In the genomic region with DNA sequence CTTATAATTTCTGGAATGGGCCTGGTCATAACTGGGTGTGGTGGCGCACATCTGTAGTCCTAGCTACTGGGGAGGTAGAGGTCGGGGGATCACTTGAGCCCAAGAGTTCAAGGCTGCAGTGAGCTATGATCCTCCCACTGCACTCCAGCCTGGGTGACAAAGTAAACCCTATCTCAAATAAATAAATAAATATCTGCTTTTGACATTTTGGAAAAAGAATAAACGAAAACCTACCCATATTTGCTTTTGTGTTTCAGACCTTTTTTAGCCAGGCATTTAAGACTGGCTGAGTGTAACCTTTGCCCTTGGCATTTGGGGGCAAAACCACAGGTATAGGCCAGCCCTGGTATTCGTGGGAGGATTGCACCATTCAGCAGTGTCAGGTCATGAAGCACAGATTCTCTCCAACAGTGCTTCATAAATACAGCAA, we compare ENCODE assay signal across 25 cellular contexts. TPM values are rescaled to one million over a fixed set of nuclear protein-coding genes. Genes with fewer than 3 reads are reported as not detected.
A peak's percentile ranks its signal among the peaks of the same experiment; 100 is the strongest.
DNase-seq lines count a peak whose midpoint lies in the region; ATAC-seq, FAIRE-seq and TF ChIP-seq lines count a peak whose summit lies in the region.
"Had no signal": no experiment of that assay in that cellular context is flagged by ENCODE, and none has a peak within 500 bp of the region (broad histone marks: within the 10 kb centered on the region; RNA-seq: fewer than 3 reads in every experiment).

No MANE protein-coding gene starts in this region.

- no peaks in the 10 kb centered on the region for H4K20me1 ChIP-seq in HepG2 (ENCODE audit: insufficient read depth, low read length)
- H4K20me1 ChIP-seq: BLaER1 treated with 17β-estradiol and CSF1 and Interleukin-3, amounts not matched to agents 10 nM and 100 nM had no signal

- no peak overlapping the region for H3K4me3 Mint-ChIP-seq in activated naive CD8-positive, alpha-beta T cell treated with anti-CD3 and anti-CD28 coated beads, Interleukin-2, amount 50 U/mL, for 24 hours
- no peak overlapping the region for H3K4me3 Mint-ChIP-seq in activated naive CD8-positive, alpha-beta T cell treated with anti-CD3 and anti-CD28 coated beads for 36 hours
- H3K4me3 Mint-ChIP-seq: CD14-positive monocyte; CD4-positive, alpha-beta T cell; CD8-positive, alpha-beta memory T cell; GM23338; H9 had no signal

- no peak for FAIRE-seq in HepG2 (lab: Jason Lieb, UNC)
- FAIRE-seq: A549, D721Med, GM12878, GM19239 had no signal

- peaks cover 54% of the 10 kb centered on the region for H3K4me1 ChIP-seq in HepG2 (ENCODE audit: insufficient read depth, low read length)
- H3K4me1 ChIP-seq: A549, BE2C had no signal

- no peak overlapping the region for H3K9ac ChIP-seq in HepG2 (ENCODE audit: insufficient read depth, low read depth, low read length)
- H3K9ac ChIP-seq: BLaER1 treated with 17β-estradiol and CSF1 and Interleukin-3, amounts not matched to agents 10 nM and 100 nM had no signal

- no peak for TF ChIP-seq CTCF in HepG2 (CRISPR knock-in tag; IDR thresholded peaks at IDR 0.05)

- H3K36me3 ChIP-seq in HepG2 (replicated peaks in 1 of 2; ENCODE audit: control insufficient read depth in 1 of 2, insufficient read depth in 2 of 2, low read length in 2 of 2): no peaks in the 10 kb centered on the region
- H3K36me3 ChIP-seq: BE2C had no signal

- no peak overlapping the region for H2AFZ ChIP-seq in HepG2 (ENCODE audit: low read length)
- H2AFZ ChIP-seq: GM23338 had no signal

- CTCF ChIA-PET in HepG2 (lab: Yijun Ruan, JAX; ENCODE audit: low intra/inter-chr PET ratio, low total read pairs): no interaction called here

- H3K4me3 ChIP-seq in HepG2 (replicated peaks in 1 of 3; ENCODE audit: insufficient read depth in 1 of 3, low read depth in 2 of 3, low read length in 3 of 3): no peak overlapping the region
- H3K4me3 ChIP-seq: A549; BLaER1 treated with 17β-estradiol and CSF1 and Interleukin-3, amounts not matched to agents 10 nM and 100 nM; GM12878; GM23338 had no signal

- no peak for DNase-seq in activated naive CD8-positive, alpha-beta T cell treated with anti-CD3 and anti-CD28 coated beads, Interleukin-2, amount 50 U/mL, for 24 hours
- DNase-seq in activated naive CD8-positive, alpha-beta T cell treated with anti-CD3 and anti-CD28 coated beads for 36 hours: no peak
- peak; percentile 45 for DNase-seq in HepG2 (ENCODE audit: low spot score)
- peak; percentile 30 for DNase-seq in renal cortical epithelial cell (ENCODE audit: low read depth)
- DNase-seq in NCI-H1436 (lab: John Stamatoyannopoulos, UW): no peak
- DNase-seq: ACHN; AML-193; BE2C; CD4-positive, alpha-beta T cell; CD8-positive, alpha-beta memory T cell; DMS 273 treated with DMSO at 0.1 percent for 48 hours; DMS79; EL; GDM1; H9 had no signal

- peaks cover 8% of the 10 kb centered on the region for H3K4me1 Mint-ChIP-seq in activated naive CD8-positive, alpha-beta T cell treated with anti-CD3 and anti-CD28 coated beads, Interleukin-2, amount 50 U/mL, for 24 hours
- peaks cover 5% of the 10 kb centered on the region for H3K4me1 Mint-ChIP-seq in activated naive CD8-positive, alpha-beta T cell treated with anti-CD3 and anti-CD28 coated beads for 36 hours

- ATAC-seq in activated naive CD8-positive, alpha-beta T cell treated with anti-CD3 and anti-CD28 coated beads, Interleukin-2, amount 50 U/mL, for 24 hours: peak; percentile 79
- peak; percentile 83 for ATAC-seq in HepG2
- ATAC-seq in activated CD4-positive, CD25-positive, alpha-beta regulatory T cell treated with anti-CD3 and anti-CD28 coated beads, Interleukin-2, amount 50 U/mL, for 24 hours: no peak
- ATAC-seq: A549, GM12878, GM23338, HCT116 had no signal

- H3K4me2 ChIP-seq in HepG2 (ENCODE audit: low read depth, low read length): no peak overlapping the region
- H3K4me2 ChIP-seq: A549; BLaER1 treated with 17β-estradiol and CSF1 and Interleukin-3, amounts not matched to agents 10 nM and 100 nM; GM23338 had no signal

- in situ Hi-C loops in HepG2 (cut with HindIII; ENCODE audit: extremely low pct_ligation_motif_present, low pct_unique_long_range_greater_than_20kb): no loop called here

- TF ChIP-seq RAD21 in HepG2 (CRISPR knock-in tag; IDR thresholded peaks at IDR 0.05): no peak

- H3K79me2 ChIP-seq in HepG2 (ENCODE audit: insufficient read depth, low read length): no peaks in the 10 kb centered on the region

- peaks cover 5% of the 10 kb centered on the region for H3K9me3 Mint-ChIP-seq in activated naive CD8-positive, alpha-beta T cell treated with anti-CD3 and anti-CD28 coated beads, Interleukin-2, amount 50 U/mL, for 24 hours
- peaks cover 9% of the 10 kb centered on the region for H3K9me3 Mint-ChIP-seq in activated naive CD8-positive, alpha-beta T cell treated with anti-CD3 and anti-CD28 coated beads for 36 hours

- no TSS peak for BruUV-seq in HepG2 (replicated peaks; lab: Mats Ljungman, UMichigan)

- H3K27me3 ChIP-seq in HepG2 (ENCODE audit: control insufficient read depth in 1 of 2, insufficient read depth in 2 of 2, low read length in 2 of 2): no peaks in the 10 kb centered on the region
- H3K27me3 ChIP-seq: BE2C; BLaER1 treated with 17β-estradiol and CSF1 and Interleukin-3, amounts not matched to agents 10 nM and 100 nM had no signal

- intact Hi-C loops in HepG2 (cut with micrococcal nuclease; ENCODE audit: unreplicated experiment): no loop called here

- H3K27me3 Mint-ChIP-seq in activated naive CD8-positive, alpha-beta T cell treated with anti-CD3 and anti-CD28 coated beads, Interleukin-2, amount 50 U/mL, for 24 hours: peaks cover 29% of the 10 kb centered on the region
- peaks cover 13% of the 10 kb centered on the region for H3K27me3 Mint-ChIP-seq in activated naive CD8-positive, alpha-beta T cell treated with anti-CD3 and anti-CD28 coated beads for 36 hours
- H3K27me3 Mint-ChIP-seq: CD4-positive, alpha-beta T cell had no signal

- peaks cover 11% of the 10 kb centered on the region for H3K9me3 ChIP-seq in HepG2 (ENCODE audit: low read length)
- H3K9me3 ChIP-seq: BE2C had no signal

- POLR2A ChIA-PET in HepG2 (lab: Yijun Ruan, JAX): interaction anchor here (0.8 kb wide), 1 partner anchor 15 kb away, joined by 3 read pairs; the partner anchor contains the start of gene RCBTB2

- H3K27ac Mint-ChIP-seq in activated naive CD8-positive, alpha-beta T cell treated with anti-CD3 and anti-CD28 coated beads, Interleukin-2, amount 50 U/mL, for 24 hours: no peak overlapping the region
- no peak overlapping the region for H3K27ac Mint-ChIP-seq in activated naive CD8-positive, alpha-beta T cell treated with anti-CD3 and anti-CD28 coated beads for 36 hours
- H3K27ac Mint-ChIP-seq: CD14-positive monocyte; CD4-positive, alpha-beta T cell; CD8-positive, alpha-beta memory T cell; GM23338; H9 had no signal

- 17% methylated on average over 4 of the region's 4 CpGs for WGBS in HepG2 (ENCODE audit: low lambda C conversion rate)

- no peak for TF ChIP-seq POLR2A in HepG2 (IDR thresholded peaks at IDR 0.05; ENCODE audit: insufficient read depth in 1 of 2, low read depth in 2 of 2, low read length in 2 of 2)

- TF ChIP-seq EP300 in HepG2 (IDR thresholded peaks at IDR 0.05; ENCODE audit: low read depth in 2 of 2, low read length in 2 of 2) (peak in 1 of 2 experiments; percentile 18; a peak in 1 of 4 replicates), HepG2 (CRISPR knock-in tag; IDR thresholded peaks at IDR 0.05; ENCODE audit: borderline replicate concordance) (no peak)

- H3K36me3 Mint-ChIP-seq in activated naive CD8-positive, alpha-beta T cell treated with anti-CD3 and anti-CD28 coated beads, Interleukin-2, amount 50 U/mL, for 24 hours (ENCODE audit: low read depth): peaks cover 9% of the 10 kb centered on the region
- peaks cover 3% of the 10 kb centered on the region for H3K36me3 Mint-ChIP-seq in activated naive CD8-positive, alpha-beta T cell treated with anti-CD3 and anti-CD28 coated beads for 36 hours

- H3K27ac ChIP-seq in HepG2 (ENCODE audit: extremely low read length, insufficient read depth, low read length): no peak overlapping the region
- H3K27ac ChIP-seq: 22Rv1; A549; BLaER1 treated with 17β-estradiol and CSF1 and Interleukin-3, amounts not matched to agents 10 nM and 100 nM had no signal

TF ChIP-seq in HepG2, 621 proteins besides CTCF, POLR2A, EP300 and RAD21 (continues in another document):
- peak; percentile 42; the same call in 1 of the 2 replicates for TF ChIP-seq SALL1 (CRISPR knock-in tag; IDR thresholded peaks at IDR 0.05)
- peak; percentile 59; the same call in 1 of the 2 replicates for TF ChIP-seq HNF4G (IDR thresholded peaks at IDR 0.05; ENCODE audit: borderline replicate concordance, low read depth, low read length)
- no peak for TF ChIP-seq HNF4G (CRISPR knock-in tag; IDR thresholded peaks at IDR 0.05; ENCODE audit: borderline replicate concordance, low read depth)
- TF ChIP-seq JUNB (CRISPR knock-in tag; IDR thresholded peaks at IDR 0.05; ENCODE audit: borderline replicate concordance): no peak
- TF ChIP-seq SRSF1 (optimal IDR thresholded peaks at IDR 0.05; ENCODE audit: low read depth, low read length): no peak

RNA-seq across cellular contexts. Expression of gene RCBTB2, which starts 14.8 kb away (rescaled TPM):
- total RNA-seq in activated naive CD8-positive, alpha-beta T cell treated with anti-CD3 and anti-CD28 coated beads for 36 hours: 1 to 10 TPM; 1.9 to 2.4 TPM
- 1.9 and 3.0 TPM in 2 replicates for total RNA-seq in HepG2 (2016; rRNA removed; fragmentation: Illumina TruSeq; extraction: Trizol)
- 0.26 and 0.40 TPM in 2 replicates for total RNA-seq in HepG2 (2016; cell fraction: cytosol; rRNA removed; fragmentation: Illumina TruSeq; extraction: Trizol; ENCODE audit: low read depth)
- total RNA-seq in HepG2 (2016; cell fraction: insoluble cytoplasmic fraction; rRNA removed; fragmentation: Illumina TruSeq; extraction: Trizol): 2.2 and 2.8 TPM in 2 replicates
- total RNA-seq in HepG2 (2016; cell fraction: membrane; rRNA removed; fragmentation: Illumina TruSeq; extraction: Trizol): 0.86 and 1.1 TPM in 2 replicates
- total RNA-seq in HepG2 (2016; cell fraction: nucleus; rRNA removed; fragmentation: Illumina TruSeq; extraction: Trizol): 2.0 and 4.1 TPM in 2 replicates
- polyA plus RNA-seq in HepG2 (2011; rRNA removed): 1.8 and 2.7 TPM in 2 replicates
- 1.3 and 1.6 TPM in 2 replicates for polyA plus RNA-seq in HepG2 (2011; cell fraction: cytosol; rRNA removed)
- polyA plus RNA-seq in HepG2 (2011; cell fraction: nucleus; rRNA removed): 1.8 and 2.5 TPM in 2 replicates
- 1.2 and 1.6 TPM in 2 replicates for polyA plus RNA-seq in HepG2 (2012)
- 0.16 and 0.17 TPM in 2 replicates for polyA plus RNA-seq in HepG2 (2016; cell fraction: cytosol; fragmentation: Illumina TruSeq; extraction: Trizol; ENCODE audit: low read depth)
- polyA plus RNA-seq in HepG2 (2016; cell fraction: insoluble cytoplasmic fraction; fragmentation: Illumina TruSeq; extraction: Trizol; ENCODE audit: low read depth): 2.0 and 2.2 TPM in 2 replicates
- 0.30 and 0.35 TPM in 2 replicates for polyA plus RNA-seq in HepG2 (2016; cell fraction: membrane; fragmentation: Illumina TruSeq; extraction: Trizol; ENCODE audit: low read depth)
- 3.2 and 3.5 TPM in 2 replicates for polyA plus RNA-seq in HepG2 (2016; cell fraction: nucleus; fragmentation: Illumina TruSeq; extraction: Trizol; ENCODE audit: insufficient read depth, low read depth)
- 3.5 and 3.8 TPM in 2 replicates for polyA minus RNA-seq in HepG2 (2011; rRNA and poly(A)+ RNA removed; ENCODE audit: low replicate concordance)
- polyA minus RNA-seq in HepG2 (2011; cell fraction: cytosol; rRNA and poly(A)+ RNA removed): 1.2 and 1.4 TPM in 2 replicates
- 3.1 and 4.5 TPM in 2 replicates for polyA minus RNA-seq in HepG2 (2011; cell fraction: nucleus; rRNA and poly(A)+ RNA removed)
- total RNA-seq in renal cortical epithelial cell: 10.4 and 20.8 TPM in 2 replicates

Comparison
In these comparisons a context has a peak if more than half of its experiments do, and no peak if none do; other contexts are left out.
1. ATAC-seq: peak in activated naive CD8-positive, alpha-beta T cell treated with anti-CD3 and anti-CD28 coated beads, Interleukin-2, amount 50 U/mL, for 24 hours (single experiment) and HepG2 (single experiment); none in activated CD4-positive, CD25-positive, alpha-beta regulatory T cell treated with anti-CD3 and anti-CD28 coated beads, Interleukin-2, amount 50 U/mL, for 24 hours (0 of 2).
2. DNase-seq: peak in HepG2 (single experiment) and renal cortical epithelial cell (single experiment); none in activated naive CD8-positive, alpha-beta T cell treated with anti-CD3 and anti-CD28 coated beads, Interleukin-2, amount 50 U/mL, for 24 hours (single experiment), activated naive CD8-positive, alpha-beta T cell treated with anti-CD3 and anti-CD28 coated beads for 36 hours (single experiment) and NCI-H1436 (single experiment).